ENCODE assay signal across 1 cellular context in genomic region chr1:18629659-18630510, GRCh38.
TF ChIP-seq lines count a peak whose summit lies in the region.

No MANE protein-coding gene starts in this region.

TF ChIP-seq in H1, 55 proteins besides CTCF, POLR2A, EP300 and RAD21:
- TF ChIP-seq EGR1 (IDR thresholded peaks at IDR 0.05; ENCODE audit: borderline replicate concordance, low read depth, low read length) (peak; percentile 21; the same call in 1 of the 2 replicates), CEBPB (IDR thresholded peaks at IDR 0.05; ENCODE audit: low read depth, low read length) (no peak), SAP30 (IDR thresholded peaks at IDR 0.05; ENCODE audit: insufficient read depth, insufficient replicate concordance, low read length) (no peak), BRCA1 (IDR thresholded peaks at IDR 0.05; ENCODE audit: low read depth, low read length) (no peak), SUZ12 (IDR thresholded peaks at IDR 0.05; ENCODE audit: low read length) (peak; percentile 80; the same call in 1 of the 2 replicates), RXRA (IDR thresholded peaks at IDR 0.05; ENCODE audit: insufficient read depth, low read depth, low read length) (no peak), RNF2 (IDR thresholded peaks at IDR 0.05; ENCODE audit: borderline replicate concordance, low read depth, low read length, missing control alignments, poor library complexity, severe bottlenecking) (peak; percentile 88), ZNF274 (IDR thresholded peaks at IDR 0.05; ENCODE audit: borderline replicate concordance, extremely low read depth, low read length) (no peak), EZH2 (IDR thresholded peaks at IDR 0.05; ENCODE audit: low read depth, low read length, severe bottlenecking) (peak; percentile 92), CHD7 (IDR thresholded peaks at IDR 0.05; ENCODE audit: insufficient replicate concordance, low read length) (no peak), KDM4A (IDR thresholded peaks at IDR 0.05; ENCODE audit: low read depth, low read length, severe bottlenecking) (peak; percentile 27), ASH2L (IDR thresholded peaks at IDR 0.05; ENCODE audit: low read length) (peak; percentile 56), SRF (IDR thresholded peaks at IDR 0.05; ENCODE audit: low read depth, low read length) (no peak), GABPA (IDR thresholded peaks at IDR 0.05; ENCODE audit: borderline replicate concordance, insufficient read depth, low read length) (no peak)
- TF ChIP-seq, protein P1, sequence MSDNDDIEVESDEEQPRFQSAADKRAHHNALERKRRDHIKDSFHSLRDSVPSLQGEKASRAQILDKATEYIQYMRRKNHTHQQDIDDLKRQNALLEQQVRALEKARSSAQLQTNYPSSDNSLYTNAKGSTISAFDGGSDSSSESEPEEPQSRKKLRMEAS (IDR thresholded peaks at IDR 0.05): no peak; the same call in 1 of the 2 replicates
